9 cellular contexts compared by ENCODE assay signal in genomic region chr13:23899555-23899954, GRCh38. TPM values are rescaled to one million over a fixed set of nuclear protein-coding genes. Genes with fewer than 3 reads are reported as not detected.
A peak's percentile ranks its signal among the peaks of the same experiment; 100 is the strongest.
DNase-seq lines count a peak whose midpoint lies in the region; ATAC-seq and TF ChIP-seq lines count a peak whose summit lies in the region.
"Had no signal": no experiment of that assay in that cellular context is flagged by ENCODE, and none has a peak within 500 bp of the region (broad histone marks: within the 10 kb centered on the region; RNA-seq: fewer than 3 reads in every experiment).

No MANE protein-coding gene starts in this region.

- H3K9me3 Mint-ChIP-seq in chondrocyte (ENCODE audit: low read depth), result no peaks in the 10 kb centered on the region
- H3K9me3 Mint-ChIP-seq: dendritic cell treated with granulocyte-macrophage colony-stimulating factor and Interleukin-4, amounts not matched to agents 40 ng/mL and 50 ng/mL, for 4 days had no signal

- H4K20me1 ChIP-seq in OCI-LY3 (ENCODE audit: insufficient read depth, low read length), result no peaks in the 10 kb centered on the region

- no peak overlapping the region for H3K27ac Mint-ChIP-seq in chondrocyte (ENCODE audit: unreplicated experiment)
- H3K27ac Mint-ChIP-seq: dendritic cell treated with granulocyte-macrophage colony-stimulating factor and Interleukin-4, amounts not matched to agents 40 ng/mL and 50 ng/mL, for 4 days had no signal

- peak; percentile 44 for DNase-seq in AG08396 (ENCODE audit: low spot score)
- peak; percentile 42 for DNase-seq in GM12865 (ENCODE audit: low read depth)
- DNase-seq in chondrocyte (ENCODE audit: low spot score), result no peak
- peak; percentile 50 for DNase-seq in medulla oblongata (ENCODE audit: extremely low spot score)
- no peak for DNase-seq in activated gamma-delta T cell treated with Interleukin-2 at 50 U/mL for 16 hours

- ATAC-seq in GM21576 (IDR thresholded peaks at IDR 0.05; ENCODE audit: unreplicated experiment) (no peak), HG02678 (IDR thresholded peaks at IDR 0.05; ENCODE audit: unreplicated experiment) (no peak)

- no peaks in the 10 kb centered on the region for H3K27me3 ChIP-seq in OCI-LY3 (ENCODE audit: low read depth, low read length)

- H3K36me3 ChIP-seq in OCI-LY3 (replicated peaks; ENCODE audit: low read depth, low read length), result no peaks in the 10 kb centered on the region

- H3K4me3 Mint-ChIP-seq in chondrocyte (ENCODE audit: unreplicated experiment), result no peak overlapping the region
- H3K4me3 Mint-ChIP-seq: dendritic cell treated with granulocyte-macrophage colony-stimulating factor and Interleukin-4, amounts not matched to agents 40 ng/mL and 50 ng/mL, for 4 days had no signal

- no peak overlapping the region for H3K27ac ChIP-seq in OCI-LY3 (ENCODE audit: low read length)

- H3K79me2 ChIP-seq in OCI-LY3 (ENCODE audit: low read length), result no peaks in the 10 kb centered on the region

- peaks cover 19% of the 10 kb centered on the region for H3K4me1 Mint-ChIP-seq in chondrocyte (ENCODE audit: low read depth)

- no peaks in the 10 kb centered on the region for H3K36me3 Mint-ChIP-seq in chondrocyte (ENCODE audit: low read depth)

- H3K4me3 ChIP-seq in GM12865 (ENCODE audit: low read depth, low read length), result no peak overlapping the region
- peak overlapping the region; percentile 47 for H3K4me3 ChIP-seq in OCI-LY3 (ENCODE audit: low read length)

- H3K9ac ChIP-seq in OCI-LY3 (ENCODE audit: low read length), result no peak overlapping the region

- H3K4me2 ChIP-seq in OCI-LY3 (ENCODE audit: low read length), result peak overlapping the region; percentile 67

- H3K9me3 ChIP-seq in OCI-LY3 (ENCODE audit: insufficient read depth, low read length), result no peaks in the 10 kb centered on the region

- peaks cover 18% of the 10 kb centered on the region for H3K4me1 ChIP-seq in OCI-LY3 (ENCODE audit: low read length)

- no peaks in the 10 kb centered on the region for H3K27me3 Mint-ChIP-seq in chondrocyte (ENCODE audit: low read depth)

- TF ChIP-seq CTCF in GM12865 (IDR thresholded peaks at IDR 0.05; ENCODE audit: insufficient read depth, low read depth, low read length, missing control alignments) (peak; percentile 40), OCI-LY3 (IDR thresholded peaks at IDR 0.05; ENCODE audit: low read depth, low read length) (peak; percentile 84), chondrocyte (IDR thresholded peaks at IDR 0.05) (peak; percentile 88)

- peak overlapping the region; percentile 80 for H2AFZ ChIP-seq in OCI-LY3 (ENCODE audit: low read depth, low read length)

RNA-seq across cellular contexts. Expression of gene C1QTNF9B, which starts 2.3 kb away (rescaled TPM):
- total RNA-seq in chondrocyte, result not detected in 3 replicates

RNA-seq across cellular contexts. Expression of gene MIPEP, which starts 10.4 kb away (rescaled TPM):
- 13.9 to 20.2 TPM (median 14.4 TPM) in 3 replicates for total RNA-seq in chondrocyte

Comparison
In these comparisons a context has a peak if more than half of its experiments do, and no peak if none do; other contexts are left out.
1. DNase-seq: peak in AG08396 (single experiment), GM12865 (single experiment) and medulla oblongata (single experiment); none in chondrocyte (single experiment) and activated gamma-delta T cell treated with Interleukin-2 at 50 U/mL for 16 hours (single experiment).
2. Peak in every context shown above with its lines, with median percentiles within 50 percentile points of each other: CTCF ChIP-seq.